Comparison of ENCODE assay signal across 26 cellular contexts in the genomic region with DNA sequence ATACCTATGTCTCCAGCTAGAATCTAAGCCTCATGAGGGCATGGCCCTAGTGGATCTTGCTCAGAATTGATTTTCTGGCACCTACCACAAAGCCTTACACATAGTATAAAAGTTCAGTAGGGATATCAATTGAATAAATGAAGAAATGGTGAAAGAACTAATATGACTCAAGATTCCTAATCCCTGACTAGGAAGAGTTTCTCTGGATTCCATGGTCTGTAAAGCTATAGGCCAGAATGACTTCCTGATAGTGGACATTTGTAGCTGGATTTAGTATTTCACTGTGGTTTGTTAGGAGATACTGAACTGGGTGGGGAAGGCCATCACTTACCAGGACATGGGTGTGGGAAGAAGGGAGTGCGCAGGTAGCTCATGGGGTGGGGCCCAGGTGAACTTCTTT.
"Had no signal": no experiment of that assay in that cellular context is flagged by ENCODE, and none has a peak within 500 bp of the region (broad histone marks: within the 10 kb centered on the region; RNA-seq: fewer than 3 reads in every experiment).

No MANE protein-coding gene starts in this region.

- H3K27ac Mint-ChIP-seq: activated CD4-positive, alpha-beta T cell treated with anti-CD3 and anti-CD28 coated beads, Interleukin-2, amount 10 ng/mL, durations not matched to agents 7 days and 5 days; activated CD8-positive, alpha-beta T cell treated with anti-CD3 and anti-CD28 coated beads for 36 hours; activated naive CD8-positive, alpha-beta T cell treated with anti-CD3 and anti-CD28 coated beads, Interleukin-2, amount 50 U/mL, for 24 hours; activated T-helper 1 cell treated with anti-CD3 and anti-CD28 coated beads, Interleukin-12 subunit alpha, Interleukin-12 subunit beta, Interleukin-2, Interleukin-4 antibody, amounts not matched to agents 30 ng/mL and 10 ng/mL and 1 ng/mL, durations not matched to agents 14 hours and 24 hours and 36 hours; dendritic cell treated with granulocyte-macrophage colony-stimulating factor and Interleukin-4, amounts not matched to agents 40 ng/mL and 50 ng/mL, for 4 days; neural progenitor cell; stimulated activated naive B cell treated with anti-CD40 and anti-IgM and Interleukin-4, amounts not matched to agents 10 μg/mL and 1 μg/mL and 100 μg/mL, for 72 hours; T-helper 2 cell treated with Interferon-gamma antibody and Interleukin-4, amounts not matched to agents 5 μg/mL and 100 μg/mL, for 36 hours; type B pancreatic cell had no signal

- H3K4me3 ChIP-seq: body of pancreas, gastrocnemius medialis, lower lobe of right lung, neural progenitor cell, sigmoid colon, vagina had no signal

- H3K4me1 ChIP-seq: body of pancreas, gastrocnemius medialis, lower lobe of right lung, neural progenitor cell, sigmoid colon, vagina had no signal

- H3K27me3 Mint-ChIP-seq: activated CD4-positive, alpha-beta T cell treated with anti-CD3 and anti-CD28 coated beads, Interleukin-2, amount 10 ng/mL, durations not matched to agents 7 days and 5 days; activated CD8-positive, alpha-beta T cell treated with anti-CD3 and anti-CD28 coated beads for 36 hours; activated naive CD8-positive, alpha-beta T cell treated with anti-CD3 and anti-CD28 coated beads, Interleukin-2, amount 50 U/mL, for 24 hours; dendritic cell treated with granulocyte-macrophage colony-stimulating factor and Interleukin-4, amounts not matched to agents 40 ng/mL and 50 ng/mL, for 4 days; naive thymus-derived CD8-positive, alpha-beta T cell; type B pancreatic cell had no signal

- DNase-seq: activated CD4-positive, alpha-beta T cell treated with anti-CD3 and anti-CD28 coated beads, Interleukin-2, amount 10 ng/mL, durations not matched to agents 7 days and 5 days; activated CD8-positive, alpha-beta T cell treated with anti-CD3 and anti-CD28 coated beads for 36 hours; activated gamma-delta T cell; activated naive CD4-positive, alpha-beta T cell treated with anti-CD3 and anti-CD28 coated beads, Interleukin-2, amount 50 U/mL, for 16 hours; activated naive CD8-positive, alpha-beta T cell treated with anti-CD3 and anti-CD28 coated beads, Interleukin-2, amount 50 U/mL, for 24 hours; body of pancreas; caudate nucleus; effector CD4-positive, alpha-beta T cell; erythroblast; gastrocnemius medialis; hypothalamus; lower lobe of right lung; naive thymus-derived CD8-positive, alpha-beta T cell; retina; sigmoid colon; stimulated activated CD4-positive, alpha-beta T cell treated with anti-CD3 and anti-CD28 coated beads, Interleukin-2, amount 100 ng/mL, for 48 hours; stimulated activated CD8-positive, alpha-beta memory T cell treated with anti-CD3 and anti-CD28 coated beads, Interleukin-4, amount 100 ng/mL, for 48 hours; stimulated activated naive B cell treated with anti-CD40 and anti-IgM and Interleukin-4, amounts not matched to agents 10 μg/mL and 1 μg/mL and 100 μg/mL, for 72 hours had no signal

- H3K27ac ChIP-seq: body of pancreas, gastrocnemius medialis, lower lobe of right lung, neural progenitor cell, sigmoid colon, vagina, VCaP had no signal

- ATAC-seq: activated CD4-positive, CD25-positive, alpha-beta regulatory T cell treated with anti-CD3 and anti-CD28 coated beads, Interleukin-2, amount 50 U/mL, for 24 hours; activated CD8-positive, alpha-beta T cell treated with anti-CD3 and anti-CD28 coated beads for 36 hours; activated naive CD8-positive, alpha-beta T cell treated with anti-CD3 and anti-CD28 coated beads, Interleukin-2, amount 50 U/mL, for 24 hours; body of pancreas; gastrocnemius medialis; lower lobe of right lung; naive thymus-derived CD8-positive, alpha-beta T cell; stimulated activated naive B cell treated with anti-CD40 and anti-IgM and Interleukin-4, amounts not matched to agents 10 μg/mL and 1 μg/mL and 100 μg/mL, for 72 hours had no signal

- H3K4me3 Mint-ChIP-seq: activated CD4-positive, alpha-beta T cell treated with anti-CD3 and anti-CD28 coated beads, Interleukin-2, amount 10 ng/mL, durations not matched to agents 7 days and 5 days; activated CD8-positive, alpha-beta T cell treated with anti-CD3 and anti-CD28 coated beads for 36 hours; activated naive CD8-positive, alpha-beta T cell treated with anti-CD3 and anti-CD28 coated beads, Interleukin-2, amount 50 U/mL, for 24 hours; activated T-helper 1 cell treated with anti-CD3 and anti-CD28 coated beads, Interleukin-12 subunit alpha, Interleukin-12 subunit beta, Interleukin-2, Interleukin-4 antibody, amounts not matched to agents 30 ng/mL and 10 ng/mL and 1 ng/mL, durations not matched to agents 14 hours and 24 hours and 36 hours; dendritic cell treated with granulocyte-macrophage colony-stimulating factor and Interleukin-4, amounts not matched to agents 40 ng/mL and 50 ng/mL, for 4 days; naive thymus-derived CD8-positive, alpha-beta T cell; neural progenitor cell; stimulated activated naive B cell treated with anti-CD40 and anti-IgM and Interleukin-4, amounts not matched to agents 10 μg/mL and 1 μg/mL and 100 μg/mL, for 72 hours; T-helper 2 cell treated with Interferon-gamma antibody and Interleukin-4, amounts not matched to agents 5 μg/mL and 100 μg/mL, for 36 hours; type B pancreatic cell had no signal

- H3K9me3 ChIP-seq: body of pancreas, gastrocnemius medialis, lower lobe of right lung, sigmoid colon, vagina had no signal

- H3K27me3 ChIP-seq: body of pancreas, gastrocnemius medialis, neural progenitor cell, sigmoid colon, vagina had no signal

- H3K36me3 ChIP-seq: gastrocnemius medialis, lower lobe of right lung, neural progenitor cell, sigmoid colon, vagina had no signal

- H3K36me3 Mint-ChIP-seq: naive thymus-derived CD8-positive, alpha-beta T cell; neural progenitor cell; type B pancreatic cell had no signal
